1 cellular context compared by ENCODE assay signal in genomic region chr4:164396439-164396838, GRCh38.
TF ChIP-seq lines count a peak whose summit lies in the region.

No MANE protein-coding gene starts in this region.

TF ChIP-seq in HEK293, 187 proteins besides CTCF, POLR2A, EP300 and RAD21 (continued from another document):
- TF ChIP-seq REST (tag by site-specific recombination; IDR thresholded peaks at IDR 0.05): peak; percentile 65
